28 cellular contexts compared by ENCODE assay signal in the genomic region with DNA sequence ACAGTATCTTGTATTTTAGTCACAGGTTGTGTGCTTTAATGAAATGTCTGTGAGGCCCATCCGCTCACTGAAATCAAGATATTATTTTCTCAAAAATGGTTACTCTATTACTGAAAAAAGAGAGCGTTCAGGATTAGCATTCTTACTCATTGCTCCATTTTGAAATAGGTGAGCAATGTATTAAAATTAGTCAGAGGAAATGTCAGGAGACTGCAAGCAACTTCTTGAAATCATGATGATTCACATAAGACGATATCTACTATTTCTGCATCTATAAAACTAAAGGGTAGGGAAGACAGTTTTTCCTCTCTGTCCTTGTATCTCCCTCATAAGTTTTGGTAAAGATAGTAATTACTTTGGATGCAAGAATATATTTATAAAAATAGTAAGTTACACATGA.
DNase-seq lines count a peak whose midpoint lies in the region; FAIRE-seq and TF ChIP-seq lines count a peak whose summit lies in the region.
"Had no signal": no experiment of that assay in that cellular context is flagged by ENCODE, and none has a peak within 500 bp of the region (broad histone marks: within the 10 kb centered on the region; RNA-seq: fewer than 3 reads in every experiment).

No MANE protein-coding gene starts in this region.

- H3K79me2 ChIP-seq in ACC112 (ENCODE audit: control insufficient read depth, insufficient read depth, low read length, unreplicated experiment) (no peaks in the 10 kb centered on the region), fibroblast of lung (ENCODE audit: control insufficient read depth, insufficient read depth, low read length) (no peaks in the 10 kb centered on the region)

- H3K9me3 ChIP-seq in adipocyte (ENCODE audit: control insufficient read depth, low read length), result no peaks in the 10 kb centered on the region
- no peaks in the 10 kb centered on the region for H3K9me3 ChIP-seq in fibroblast of lung (ENCODE audit: control insufficient read depth, insufficient read depth, low read depth, low read length)
- H3K9me3 ChIP-seq: BLaER1, HAP-1, lower lobe of right lung, mucosa of descending colon, ovary had no signal

- DNase-seq in HT1080 (ENCODE audit: low read depth), result peak; percentile 59
- peak; percentile 26 for DNase-seq in adipocyte (ENCODE audit: low read depth)
- DNase-seq in fibroblast of lung (ENCODE audit: low read depth in 2 of 2), result peak; percentile 34 to 40
- no peak for DNase-seq in GM19239 (ENCODE audit: insufficient read length, low spot score)
- DNase-seq in stimulated activated CD4-positive, alpha-beta T cell treated with anti-CD3 and anti-CD28 coated beads, Interleukin-1b, Interleukin-23, amount 100 ng/mL, for 48 hours, result no peak
- no peak for DNase-seq in midbrain (lab: John Stamatoyannopoulos, UW)
- DNase-seq in T-helper 2 cell, result no peak
- DNase-seq: activated CD4-positive, alpha-beta T cell treated with anti-CD3 and anti-CD28 coated beads, Interleukin-2, amount 50 U/mL, for 1 hour; activated T-cell treated with anti-CD3 and anti-CD28 coated beads, Interleukin-2, amount 50 U/mL, for 48 hours; cortex of kidney; endodermal cell; GDM1; KG1; kidney; lower lobe of right lung; mucosa of descending colon; MV-4-11; NCI-H1436 treated with DMSO at 0.1 percent for 48 hours; NCI-H446; NCI-H774; ovary; retina; spleen; stimulated activated CD4-positive, alpha-beta T cell treated with anti-CD3 and anti-CD28 coated beads, Interleukin-4, amount 100 ng/mL, for 1 hour; trophoblast cell had no signal

- H3K4me3 ChIP-seq in ACC112 (ENCODE audit: low read depth, low read length) (no peak overlapping the region), adipocyte (ENCODE audit: low read length) (no peak overlapping the region), fibroblast of lung (replicated peaks in 1 of 4; ENCODE audit: control extremely low read depth in 1 of 4, insufficient read depth in 1 of 4, low read depth in 3 of 4, low read length in 4 of 4) (no peak overlapping the region)
- H3K4me3 ChIP-seq: BLaER1, HAP-1, lower lobe of right lung, mucosa of descending colon, ovary, spleen had no signal

- TF ChIP-seq CTCF in fibroblast of lung (conservative IDR thresholded peaks at IDR 0.05 in 1 of 2, IDR thresholded peaks at IDR 0.05 in 1 of 2; ENCODE audit: low read depth in 1 of 2, low read length in 2 of 2), result no peak

- H3K36me3 ChIP-seq in ACC112 (ENCODE audit: insufficient read depth, low read length) (no peaks in the 10 kb centered on the region), adipocyte (ENCODE audit: control insufficient read depth, insufficient read depth, low read length, severe bottlenecking) (no peaks in the 10 kb centered on the region), fibroblast of lung (ENCODE audit: control insufficient read depth, insufficient read depth, low read length) (no peaks in the 10 kb centered on the region)
- H3K36me3 ChIP-seq: BLaER1, HAP-1, lower lobe of right lung, ovary, spleen had no signal

- H3K9ac ChIP-seq in adipocyte (ENCODE audit: low read length) (no peak overlapping the region), fibroblast of lung (ENCODE audit: insufficient read depth, low read length) (no peak overlapping the region)
- H3K9ac ChIP-seq: BLaER1 had no signal

- H3K27ac ChIP-seq in ACC112 (ENCODE audit: low read depth, low read length), result peak overlapping the region; percentile 50
- no peak overlapping the region for H3K27ac ChIP-seq in fibroblast of lung (ENCODE audit: insufficient read depth, low read length)
- H3K27ac ChIP-seq: BLaER1, lower lobe of right lung, ovary, spleen had no signal

- H3K4me2 ChIP-seq in fibroblast of lung (ENCODE audit: extremely low read depth, insufficient read depth, low read length), result no peak overlapping the region
- H3K4me2 ChIP-seq: BLaER1 had no signal

- H3K4me1 ChIP-seq in ACC112 (ENCODE audit: control insufficient read depth, insufficient read depth, low read length, unreplicated experiment) (peaks cover 8% of the 10 kb centered on the region), adipocyte (ENCODE audit: control insufficient read depth, insufficient read depth, low read length) (peaks cover 5% of the 10 kb centered on the region), fibroblast of lung (ENCODE audit: control insufficient read depth, extremely low read depth, insufficient read depth, low read length) (no peaks in the 10 kb centered on the region)
- H3K4me1 ChIP-seq: BLaER1, HAP-1, lower lobe of right lung, spleen had no signal

- FAIRE-seq in GM19239 (lab: Jason Lieb, UNC), result no peak
- FAIRE-seq: kidney had no signal

- H3K27me3 ChIP-seq in ACC112 (ENCODE audit: insufficient read depth, low read length) (no peaks in the 10 kb centered on the region), adipocyte (replicated peaks; ENCODE audit: control insufficient read depth, insufficient read depth, low read length) (no peaks in the 10 kb centered on the region), fibroblast of lung (ENCODE audit: control insufficient read depth, insufficient read depth, low read length) (no peaks in the 10 kb centered on the region)
- H3K27me3 ChIP-seq: BLaER1, ovary, spleen had no signal

- H2AFZ ChIP-seq in ACC112 (ENCODE audit: low read length, unreplicated experiment) (peak overlapping the region; percentile 61), fibroblast of lung (ENCODE audit: low read length) (no peak overlapping the region)

- H4K20me1 ChIP-seq in fibroblast of lung (ENCODE audit: control insufficient read depth, extremely low read depth, insufficient read depth, low read length), result no peaks in the 10 kb centered on the region
- H4K20me1 ChIP-seq: BLaER1 had no signal

Comparison
In these comparisons a context has a peak if more than half of its experiments do, and no peak if none do; other contexts are left out.
1. DNase-seq: peak in HT1080 (single experiment), adipocyte (single experiment) and fibroblast of lung (2 of 2); none in GM19239 (single experiment), stimulated activated CD4-positive, alpha-beta T cell treated with anti-CD3 and anti-CD28 coated beads, Interleukin-1b, Interleukin-23, amount 100 ng/mL, for 48 hours (single experiment), midbrain (single experiment) and T-helper 2 cell (0 of 5).